In the genomic region with DNA sequence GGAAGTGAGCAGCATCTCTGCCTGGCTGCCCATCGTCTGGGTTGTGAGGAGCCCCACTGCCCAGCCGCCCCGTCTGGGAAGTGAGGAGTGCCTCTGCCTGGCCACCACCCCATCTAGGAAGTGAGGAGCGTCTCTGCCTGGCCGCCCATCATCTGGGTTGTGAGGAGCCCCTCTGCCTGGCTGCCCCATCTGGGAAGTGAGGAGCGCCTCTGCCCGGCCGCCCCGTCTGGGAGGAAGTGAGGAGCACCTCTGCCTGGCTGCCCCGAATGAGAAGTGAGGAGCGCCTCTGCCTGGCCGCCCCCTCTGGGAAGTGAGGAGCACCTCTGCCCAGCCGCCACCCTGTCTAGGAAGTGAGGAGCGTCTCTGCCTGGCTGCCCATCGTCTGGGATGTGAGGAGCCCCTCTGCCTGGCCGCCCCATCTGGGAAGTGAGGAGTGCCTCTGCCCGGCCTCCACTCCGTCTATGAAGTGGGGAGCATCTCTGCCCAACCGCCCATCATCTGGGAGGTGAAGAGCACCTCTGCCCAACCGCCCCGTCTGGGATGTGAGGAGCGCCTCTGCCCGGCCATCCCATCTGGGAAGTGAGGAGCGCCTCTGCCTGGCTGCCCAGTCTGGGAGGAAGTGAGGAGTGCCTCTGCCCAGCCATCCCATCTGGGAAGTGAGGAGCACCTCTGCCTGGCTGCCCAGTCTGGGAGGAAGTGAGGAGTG, we compare ENCODE assay signal across 3 cellular contexts. TPM values are rescaled to one million over a fixed set of nuclear protein-coding genes. Genes with fewer than 3 reads are reported as not detected.
"Had no signal": no experiment of that assay in that cellular context is flagged by ENCODE, and none has a peak within 500 bp of the region (broad histone marks: within the 10 kb centered on the region; RNA-seq: fewer than 3 reads in every experiment).

No MANE protein-coding gene starts in this region.

RNA-seq across cellular contexts. Expression of a gene that starts 11.4 kb away (rescaled TPM):
- total RNA-seq: GM23248, H4, HFFc6 had no signal
- polyA plus RNA-seq: GM23248 had no signal
